Comparison of ENCODE assay signal across 1 cellular context in genomic region chr3:27633224-27633545, GRCh38.
TF ChIP-seq lines count a peak whose summit lies in the region.

No MANE protein-coding gene starts in this region.

TF ChIP-seq in HepG2, 621 proteins besides CTCF, POLR2A, EP300 and RAD21 (continued from another document):
- peak; percentile 22; the same call in 1 of the 2 replicates for TF ChIP-seq HINFP (CRISPR knock-in tag; IDR thresholded peaks at IDR 0.05; ENCODE audit: low read depth)
- TF ChIP-seq ZNF83 (CRISPR knock-in tag; IDR thresholded peaks at IDR 0.05; ENCODE audit: borderline replicate concordance) = no peak
- TF ChIP-seq ZNF687 (CRISPR knock-in tag; IDR thresholded peaks at IDR 0.05) = peak; percentile 47; the same call in 1 of the 2 replicates
- no peak for TF ChIP-seq ZNF232 (CRISPR knock-in tag; IDR thresholded peaks at IDR 0.05; ENCODE audit: borderline replicate concordance)
- peak in 1 of 2 experiments; percentile 9; a peak in 1 of 4 replicates for TF ChIP-seq HMGXB4 (CRISPR knock-in tag; IDR thresholded peaks at IDR 0.05; ENCODE audit: borderline replicate concordance in 1 of 2, low read depth in 1 of 2)
- peak; percentile 11; the same call in 1 of the 2 replicates for TF ChIP-seq ZFX (CRISPR knock-in tag; IDR thresholded peaks at IDR 0.05; ENCODE audit: low read depth)
- TF ChIP-seq BCL3 (CRISPR knock-in tag; IDR thresholded peaks at IDR 0.05) = no peak
